In genomic region chr7:11188529-11189310, GRCh38 we compare ENCODE assay signal across 30 cellular contexts.
DNase-seq lines count a peak whose midpoint lies in the region; ATAC-seq and TF ChIP-seq lines count a peak whose summit lies in the region.
"Had no signal": no experiment of that assay in that cellular context is flagged by ENCODE, and none has a peak within 500 bp of the region (broad histone marks: within the 10 kb centered on the region; RNA-seq: fewer than 3 reads in every experiment).

No MANE protein-coding gene starts in this region.

- no peaks in the 10 kb centered on the region for H3K36me3 Mint-ChIP-seq in type B pancreatic cell
- H3K36me3 Mint-ChIP-seq: activated CD4-positive, alpha-beta memory T cell treated with anti-CD3 and anti-CD28 coated beads for 36 hours; brain; natural killer cell treated with Interleukin-12 subunit alpha and Interleukin-12 subunit beta and Interleukin-15 and Interleukin-18, amount 100 ng/mL, for 72 hours had no signal

- H3K36me3 ChIP-seq in WERI-Rb-1 = no peaks in the 10 kb centered on the region
- H3K36me3 ChIP-seq: esophagus muscularis mucosa, transverse colon had no signal

- no peaks in the 10 kb centered on the region for H3K27me3 ChIP-seq in WERI-Rb-1 (ENCODE audit: insufficient read depth, low read depth, severe bottlenecking)
- H3K27me3 ChIP-seq in foreskin keratinocyte = no peaks in the 10 kb centered on the region
- H3K27me3 ChIP-seq: esophagus muscularis mucosa, hepatocyte, transverse colon had no signal

- H3K27ac ChIP-seq in WERI-Rb-1 (no peak overlapping the region), foreskin keratinocyte (no peak overlapping the region)
- H3K27ac ChIP-seq: esophagus muscularis mucosa, hepatocyte, transverse colon had no signal

- no peak overlapping the region for H3K4me3 ChIP-seq in WERI-Rb-1 (ENCODE audit: low read depth, low read length)
- H3K4me3 ChIP-seq: esophagus muscularis mucosa, hepatocyte, transverse colon had no signal

- no peaks in the 10 kb centered on the region for H3K9me3 Mint-ChIP-seq in type B pancreatic cell
- H3K9me3 Mint-ChIP-seq: natural killer cell treated with Interleukin-12 subunit alpha and Interleukin-12 subunit beta and Interleukin-15 and Interleukin-18, amount 100 ng/mL, for 72 hours; T-helper 1 cell treated with Interleukin-12 subunit alpha and Interleukin-12 subunit beta and Interleukin-4 antibody, amounts not matched to agents 30 μg/mL and 1 μg/mL, for 36 hours had no signal

- H3K9me3 ChIP-seq in WERI-Rb-1 (ENCODE audit: severe bottlenecking) = no peaks in the 10 kb centered on the region
- H3K9me3 ChIP-seq: Caco-2, SK-N-SH, transverse colon had no signal

- H3K4me1 Mint-ChIP-seq in type B pancreatic cell (ENCODE audit: unreplicated experiment) = peaks cover 26% of the 10 kb centered on the region

- peak overlapping the region; percentile 28 for H3K4me3 Mint-ChIP-seq in type B pancreatic cell
- H3K4me3 Mint-ChIP-seq: activated CD4-positive, alpha-beta memory T cell treated with anti-CD3 and anti-CD28 coated beads for 36 hours; brain; H9; natural killer cell treated with Interleukin-12 subunit alpha and Interleukin-12 subunit beta and Interleukin-15 and Interleukin-18, amount 100 ng/mL, for 72 hours; T-helper 1 cell treated with Interleukin-12 subunit alpha and Interleukin-12 subunit beta and Interleukin-4 antibody, amounts not matched to agents 30 μg/mL and 1 μg/mL, for 36 hours had no signal

- H3K27me3 Mint-ChIP-seq in type B pancreatic cell = peaks cover 11% of the 10 kb centered on the region
- H3K27me3 Mint-ChIP-seq: brain had no signal

- peak; percentile 50 for ATAC-seq in HG03432 (IDR thresholded peaks at IDR 0.05; ENCODE audit: unreplicated experiment)
- peak; percentile 25 for ATAC-seq in foreskin keratinocyte
- ATAC-seq: natural killer cell treated with Interleukin-12 subunit alpha and Interleukin-12 subunit beta and Interleukin-15 and Interleukin-18, amount 100 ng/mL, for 72 hours; PC-3 had no signal

- DNase-seq in WERI-Rb-1 = peak; percentile 17
- DNase-seq in foreskin keratinocyte = no peak
- DNase-seq in type B pancreatic cell (ENCODE audit: extremely low spot score, unreplicated experiment) = no peak
- DNase-seq in DMS153 treated with DMSO at 0.1 percent for 48 hours (lab: John Stamatoyannopoulos, UW; ENCODE audit: unreplicated experiment) = no peak
- no peak for DNase-seq in activated CD4-positive, alpha-beta T cell treated with anti-CD3 and anti-CD28 coated beads, Interleukin-2, amount 50 U/mL, for 4 hours
- DNase-seq in stimulated activated CD4-positive, alpha-beta T cell treated with anti-CD3 and anti-CD28 coated beads, Interleukin-12 subunit alpha, Interleukin-12 subunit beta, amount 100 ng/mL, for 4 hours = no peak
- DNase-seq: activated CD4-positive, alpha-beta memory T cell treated with anti-CD3 and anti-CD28 coated beads for 36 hours; activated CD4-positive, CD25-positive, alpha-beta regulatory T cell treated with anti-CD3 and anti-CD28 coated beads, Interleukin-2, amount 50 U/mL, for 72 hours; activated naive CD4-positive, alpha-beta T cell treated with anti-CD3 and anti-CD28 coated beads, Interleukin-2, amount 50 U/mL, for 16 hours; C1 segment of cervical spinal cord; Caco-2; dermis blood vessel endothelial cell; DMS79 treated with DMSO at 0.1 percent for 48 hours; GDM1; H9; mammary epithelial cell; NCI-H1048; NCI-H2171 treated with DMSO at 0.1 percent for 48 hours; NCI-H510A; PC-3; SK-N-SH; stimulated activated CD4-positive, alpha-beta T cell treated with anti-CD3 and anti-CD28 coated beads, Interleukin-15, amount 100 ng/mL, for 24 hours; stimulated activated CD4-positive, alpha-beta T cell treated with anti-CD3 and anti-CD28 coated beads, Interleukin-4, amount 100 ng/mL, for 4 hours; transverse colon had no signal

- no peak overlapping the region for H3K27ac Mint-ChIP-seq in type B pancreatic cell
- H3K27ac Mint-ChIP-seq: activated CD4-positive, alpha-beta memory T cell treated with anti-CD3 and anti-CD28 coated beads for 36 hours; brain; natural killer cell treated with Interleukin-12 subunit alpha and Interleukin-12 subunit beta and Interleukin-15 and Interleukin-18, amount 100 ng/mL, for 72 hours; T-helper 1 cell treated with Interleukin-12 subunit alpha and Interleukin-12 subunit beta and Interleukin-4 antibody, amounts not matched to agents 30 μg/mL and 1 μg/mL, for 36 hours had no signal

- H3K4me1 ChIP-seq in foreskin keratinocyte = no peaks in the 10 kb centered on the region
- H3K4me1 ChIP-seq: Caco-2 had no signal

- TF ChIP-seq CTCF in WERI-Rb-1 (IDR thresholded peaks at IDR 0.05; ENCODE audit: low read depth, low read length) (no peak), foreskin keratinocyte (conservative IDR thresholded peaks at IDR 0.05) (no peak), type B pancreatic cell (conservative IDR thresholded peaks at IDR 0.05) (no peak)
